ENCODE assay signal across 8 cellular contexts in the genomic region with DNA sequence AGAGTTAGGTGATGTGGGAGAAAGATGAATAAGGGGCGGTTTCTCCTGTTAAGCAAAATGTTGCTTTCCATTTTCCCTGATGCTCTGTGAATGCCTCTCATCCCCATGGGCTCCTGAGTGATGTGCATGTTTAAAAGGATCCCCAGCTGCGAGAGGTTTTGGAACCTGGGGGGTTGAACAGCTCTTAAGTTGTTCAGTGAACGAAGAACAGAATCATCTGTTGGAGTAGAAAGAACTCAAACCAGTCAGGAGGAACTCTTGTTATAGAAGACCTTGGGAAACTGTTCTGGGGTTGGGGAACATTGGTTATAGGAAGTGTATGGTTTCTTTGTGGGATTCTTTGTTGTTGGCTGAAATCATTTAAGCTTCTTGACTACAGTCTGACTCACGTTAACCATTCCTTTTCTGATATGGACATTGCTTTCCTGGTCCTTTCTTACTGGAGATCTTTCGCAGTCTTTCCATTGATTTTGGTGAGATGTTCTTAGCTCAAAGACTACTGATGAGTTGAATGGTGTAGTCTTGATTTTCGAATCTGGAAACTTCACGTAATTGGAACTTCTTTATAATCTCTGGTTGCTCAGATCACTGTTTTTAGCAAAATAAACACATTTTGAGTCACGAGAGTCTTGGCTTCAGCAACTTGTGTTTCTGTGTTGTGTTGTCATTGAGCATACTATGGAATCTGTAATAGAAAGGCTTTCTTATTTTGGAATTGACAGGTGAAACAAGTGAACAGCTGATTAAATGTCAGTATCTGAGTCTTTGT. TPM values are rescaled to one million over a fixed set of nuclear protein-coding genes. Genes with fewer than 3 reads are reported as not detected.
DNase-seq lines count a peak whose midpoint lies in the region; ATAC-seq, FAIRE-seq and TF ChIP-seq lines count a peak whose summit lies in the region.

No MANE protein-coding gene starts in this region.

- POLR2A ChIA-PET in K562 (lab: Yijun Ruan, JAX) = interaction anchor here (0.5 to 7.1 kb wide), 14 partner anchors 10 to 552 kb away, joined by 3 to 132 read pairs (median 6); a partner anchor contains a TSS

- H3K36me3 ChIP-seq in K562 (ENCODE audit: control insufficient read depth, insufficient read depth, low read length) = peaks cover under 1% of the 10 kb centered on the region; the same call in 1 of the 3 replicates
- no peaks in the 10 kb centered on the region for H3K36me3 ChIP-seq in urinary bladder (ENCODE audit: insufficient read depth)

- no peaks in the 10 kb centered on the region for H3K27me3 Mint-ChIP-seq in memory B cell

- no peaks in the 10 kb centered on the region for H3K9me3 ChIP-seq in K562 (replicated peaks; ENCODE audit: control insufficient read depth, insufficient read depth, low read depth, low read length)

- H3K36me3 Mint-ChIP-seq in memory B cell = no peaks in the 10 kb centered on the region

- in situ Hi-C loops in K562 (cut with MboI) = no loop called here

- TF ChIP-seq CTCF in K562 (IDR thresholded peaks at IDR 0.05 in 2 of 3, conservative IDR thresholded peaks at IDR 0.05 in 1 of 3; ENCODE audit: insufficient read depth in 2 of 3, low read depth in 1 of 3, low read length in 3 of 3) (no peak), omental fat pad (IDR thresholded peaks at IDR 0.05) (no peak)

- peak; percentile 51 for FAIRE-seq in K562 (lab: Jason Lieb, UNC)

- peak overlapping the region; percentile 100 for H3K27ac ChIP-seq in K562 (ENCODE audit: extremely low read depth, low read depth, low read length)
- peak overlapping the region; percentile 100 for H3K27ac ChIP-seq in urinary bladder (ENCODE audit: low read depth)

- peak overlapping the region; percentile 93 to 100 for H3K9ac ChIP-seq in K562 (ENCODE audit: insufficient read depth in 1 of 2, low read depth in 2 of 2, low read length in 2 of 2)

- peak overlapping the region; percentile 88 for H3K4me2 ChIP-seq in K562 (ENCODE audit: insufficient read depth, low read length)

- WGBS in K562 (ENCODE audit: insufficient coverage, low coverage, missing lambda C conversion rate) = 6% methylated on average over 8 of the region's 8 CpGs
- WGBS in urinary bladder = 34% methylated on average over 8 of the region's 8 CpGs

- no peaks in the 10 kb centered on the region for H3K9me3 Mint-ChIP-seq in memory B cell

- H2AFZ ChIP-seq in K562 (ENCODE audit: low read depth, low read length) = peak overlapping the region; percentile 75

- BruUV-seq in K562 (replicated peaks; lab: Mats Ljungman, UMichigan) = no TSS peak

- H3K4me1 Mint-ChIP-seq in memory B cell = peaks cover 17% of the 10 kb centered on the region

- no peaks in the 10 kb centered on the region for H3K27me3 ChIP-seq in K562 (ENCODE audit: control insufficient read depth in 2 of 2, insufficient read depth in 2 of 2, low read length in 2 of 2)

- H3K9me1 ChIP-seq in K562 (ENCODE audit: control insufficient read depth, insufficient read depth, low read length) = no peaks in the 10 kb centered on the region

- TF ChIP-seq RAD21 in K562 (CRISPR knock-in tag; conservative IDR thresholded peaks at IDR 0.05 in 1 of 2, IDR thresholded peaks at IDR 0.05 in 1 of 2) = no peak

- intact Hi-C loops in K562 (cut with micrococcal nuclease) = loop anchor here (10.0 kb wide), 1 partner anchor 189 kb away; the partner anchor contains the start of genes ACOX1 and TEN1

- H3K4me3 ChIP-seq in K562 = peak overlapping the region; percentile 69
- H3K4me3 ChIP-seq in urinary bladder (ENCODE audit: low read depth, low read length) = peak overlapping the region; percentile 55

- ATAC-seq in K562 (no peak), memory B cell (ENCODE audit: low read depth) (no peak), HG02885 (IDR thresholded peaks at IDR 0.05; ENCODE audit: poor library complexity, unreplicated experiment) (no peak), omental fat pad (ENCODE audit: low FRiP score) (no peak)

- no peak for TF ChIP-seq EP300 in K562 (IDR thresholded peaks at IDR 0.05; ENCODE audit: low read length)

- CTCF ChIA-PET in K562 (lab: Yijun Ruan, JAX; ENCODE audit: low intra/inter-chr PET ratio) = no interaction called here

- peaks cover 54% of the 10 kb centered on the region for H3K79me2 ChIP-seq in K562 (ENCODE audit: control insufficient read depth, insufficient read depth, low read length)

- no peaks in the 10 kb centered on the region for H4K20me1 ChIP-seq in K562 (replicated peaks; ENCODE audit: control insufficient read depth, insufficient read depth, low read length)

- no peak for TF ChIP-seq POLR2A in K562 (conservative IDR thresholded peaks at IDR 0.05)

- peak overlapping the region; percentile 94 for H3K4me3 Mint-ChIP-seq in memory B cell

- H3K4me1 ChIP-seq in K562 (replicated peaks in 1 of 2; ENCODE audit: control insufficient read depth in 2 of 2, insufficient read depth in 2 of 2, low read length in 2 of 2) = peaks cover 31 to 39% of the 10 kb centered on the region in 2 experiments
- no peaks in the 10 kb centered on the region for H3K4me1 ChIP-seq in urinary bladder (ENCODE audit: insufficient read depth)

- H3K27ac Mint-ChIP-seq in memory B cell = peak overlapping the region; percentile 100

- DNase-seq in EL (peak; percentile 42), NAMALWA (ENCODE audit: low spot score) (peak; percentile 53), K562 (ENCODE audit: extremely low read depth in 1 of 4, low spot score in 3 of 4) (peak in 1 of 4 experiments; percentile 50), memory B cell (ENCODE audit: low spot score in 2 of 2) (no peak), omental fat pad (ENCODE audit: low spot score) (no peak)
- no peak for DNase-seq in central memory CD4-positive, alpha-beta T cell

RNA-seq across cellular contexts. Expression of gene UNK, which starts 1.3 kb away (rescaled TPM):
- total RNA-seq in K562 (2011; cell fraction: chromatin; rRNA removed; ENCODE audit: low replicate concordance) = 112 and 148 TPM in 2 replicates
- total RNA-seq in K562 (2011; cell fraction: nucleolus; rRNA removed) = 60.9 and 67.9 TPM in 2 replicates
- total RNA-seq in K562 (2011; cell fraction: nucleoplasm; rRNA removed) = 116 and 161 TPM in 2 replicates
- total RNA-seq in K562 (2014; rRNA removed) (12.8 and 16.0 TPM in 2 replicates), K562 (2014; rRNA removed; fragmentation: Illumina TruSeq; extraction: Trizol) (24.8 and 27.6 TPM in 2 replicates), K562 (2015; rRNA removed; fragmentation: Illumina TruSeq; extraction: Trizol) (25.8 and 27.7 TPM in 2 replicates), K562 (2021) (22.2 and 26.7 TPM in 2 replicates), urinary bladder (58.1 TPM), omental fat pad (10 to 100 TPM; 19.4 to 38.9 (median 24.3) TPM)
- polyA plus RNA-seq in K562 (2011; rRNA removed) (38.6 and 38.7 TPM in 2 replicates), K562 (2014; fragmentation: Illumina TruSeq; extraction: Trizol) (36.5 and 38.1 TPM in 2 replicates), K562 (2014; fragmentation: Nextera tagmentation; extraction: Ambion mirVana) (10 to 100 TPM; 13.7 to 18.8 TPM), K562 (2014; rRNA removed) (24.2 and 25.4 TPM in 2 replicates), urinary bladder (29.1 TPM)
- polyA plus RNA-seq in K562 (2011; cell fraction: cytosol; rRNA removed) = 17.7 and 26.9 TPM in 2 replicates
- polyA plus RNA-seq in K562 (2011; cell fraction: nucleus; rRNA removed) = 31.3 and 35.3 TPM in 2 replicates
- 20.2 and 24.9 TPM in 2 replicates for polyA plus RNA-seq in K562 (2012)
- 25.3 and 43.9 TPM in 2 replicates for polyA minus RNA-seq in K562 (2011; rRNA and poly(A)+ RNA removed)
- polyA minus RNA-seq in K562 (2011; cell fraction: cytosol; rRNA and poly(A)+ RNA removed) = 6.6 and 14.4 TPM in 2 replicates
- 17.8 and 34.1 TPM in 2 replicates for polyA minus RNA-seq in K562 (2011; cell fraction: nucleus; rRNA and poly(A)+ RNA removed)

RNA-seq across cellular contexts. Expression of gene GALK1, which starts 21.0 kb away (rescaled TPM):
- total RNA-seq in K562 (2011; cell fraction: chromatin; rRNA removed; ENCODE audit: low replicate concordance) = 12.6 and 46.2 TPM in 2 replicates
- 46.2 and 53.6 TPM in 2 replicates for total RNA-seq in K562 (2011; cell fraction: nucleolus; rRNA removed)
- total RNA-seq in K562 (2011; cell fraction: nucleoplasm; rRNA removed) = 21.6 and 27.1 TPM in 2 replicates
- total RNA-seq in K562 (2014; rRNA removed) = 51.6 and 58.5 TPM in 2 replicates
- total RNA-seq in K562 (2014; rRNA removed; fragmentation: Illumina TruSeq; extraction: Trizol) = 2.2 and 4.2 TPM in 2 replicates
- total RNA-seq in K562 (2015; rRNA removed; fragmentation: Illumina TruSeq; extraction: Trizol) = 23.2 and 23.4 TPM in 2 replicates
- total RNA-seq in K562 (2021) = 41.6 and 46.7 TPM in 2 replicates
- 17.4 and 31.4 TPM in 2 replicates for polyA plus RNA-seq in K562 (2011; rRNA removed)
- polyA plus RNA-seq in K562 (2011; cell fraction: cytosol; rRNA removed) = 40.3 and 101 TPM in 2 replicates
- 71.0 and 91.6 TPM in 2 replicates for polyA plus RNA-seq in K562 (2011; cell fraction: nucleus; rRNA removed)
- polyA plus RNA-seq in K562 (2012) = 29.9 and 60.2 TPM in 2 replicates
- 6.1 and 15.8 TPM in 2 replicates for polyA plus RNA-seq in K562 (2014; fragmentation: Illumina TruSeq; extraction: Trizol)
- polyA plus RNA-seq in K562 (2014; fragmentation: Nextera tagmentation; extraction: Ambion mirVana) = 1 to 10 TPM in 1 of 2 experiments, under 1 TPM in 1; 0.45 to 2.1 TPM
- polyA plus RNA-seq in K562 (2014; rRNA removed) = 36.4 and 40.3 TPM in 2 replicates
- polyA minus RNA-seq in K562 (2011; rRNA and poly(A)+ RNA removed) = 7.4 and 9.8 TPM in 2 replicates
- 23.4 and 30.8 TPM in 2 replicates for polyA minus RNA-seq in K562 (2011; cell fraction: cytosol; rRNA and poly(A)+ RNA removed)
- polyA minus RNA-seq in K562 (2011; cell fraction: nucleus; rRNA and poly(A)+ RNA removed) = 18.3 and 25.1 TPM in 2 replicates
- 11.3 TPM for total RNA-seq in urinary bladder
- polyA plus RNA-seq in urinary bladder = 43.0 TPM
- 10 to 100 TPM; 15.9 to 51.5 (median 28.5) TPM for total RNA-seq in omental fat pad

RNA-seq across cellular contexts. Expression of gene UNC13D, which starts 58.2 kb away (rescaled TPM):
- total RNA-seq in K562 (2011; cell fraction: chromatin; rRNA removed; ENCODE audit: low replicate concordance) = 235 and 813 TPM in 2 replicates
- 592 and 605 TPM in 2 replicates for total RNA-seq in K562 (2011; cell fraction: nucleolus; rRNA removed)
- 287 and 294 TPM in 2 replicates for total RNA-seq in K562 (2011; cell fraction: nucleoplasm; rRNA removed)
- total RNA-seq in K562 (2014; rRNA removed) (150 and 207 TPM in 2 replicates), K562 (2014; rRNA removed; fragmentation: Illumina TruSeq; extraction: Trizol) (22.9 and 31.6 TPM in 2 replicates), K562 (2015; rRNA removed; fragmentation: Illumina TruSeq; extraction: Trizol) (74.2 and 74.8 TPM in 2 replicates), K562 (2021) (222 and 244 TPM in 2 replicates), urinary bladder (10.6 TPM), omental fat pad (10 to 100 TPM in 2 of 4 donors, 1 to 10 TPM in 2; 3.2 to 27.1 (median 8.2) TPM)
- polyA plus RNA-seq in K562 (2011; rRNA removed) (69.2 and 129 TPM in 2 replicates), K562 (2014; fragmentation: Illumina TruSeq; extraction: Trizol) (66.9 and 108 TPM in 2 replicates), K562 (2014; fragmentation: Nextera tagmentation; extraction: Ambion mirVana) (1 to 10 TPM in 1 of 2 experiments, under 1 TPM in 1; 0.86 to 1.9 TPM), K562 (2014; rRNA removed) (147 and 160 TPM in 2 replicates), urinary bladder (13.0 TPM)
- 51.7 and 114 TPM in 2 replicates for polyA plus RNA-seq in K562 (2011; cell fraction: cytosol; rRNA removed)
- 454 and 648 TPM in 2 replicates for polyA plus RNA-seq in K562 (2011; cell fraction: nucleus; rRNA removed)
- polyA plus RNA-seq in K562 (2012) = 163 and 235 TPM in 2 replicates
- polyA minus RNA-seq in K562 (2011; rRNA and poly(A)+ RNA removed) = 34.9 and 44.0 TPM in 2 replicates
- polyA minus RNA-seq in K562 (2011; cell fraction: cytosol; rRNA and poly(A)+ RNA removed) = 92.5 and 106 TPM in 2 replicates
- polyA minus RNA-seq in K562 (2011; cell fraction: nucleus; rRNA and poly(A)+ RNA removed) = 163 and 184 TPM in 2 replicates

Comparison
In these comparisons a context has a peak if more than half of its experiments do, and no peak if none do; other contexts are left out.
1. DNase-seq: peak in EL (single experiment) and NAMALWA (single experiment); none in memory B cell (0 of 2), central memory CD4-positive, alpha-beta T cell (single experiment) and omental fat pad (single experiment).